Comparison of ENCODE assay signal across 11 cellular contexts in the genomic region with DNA sequence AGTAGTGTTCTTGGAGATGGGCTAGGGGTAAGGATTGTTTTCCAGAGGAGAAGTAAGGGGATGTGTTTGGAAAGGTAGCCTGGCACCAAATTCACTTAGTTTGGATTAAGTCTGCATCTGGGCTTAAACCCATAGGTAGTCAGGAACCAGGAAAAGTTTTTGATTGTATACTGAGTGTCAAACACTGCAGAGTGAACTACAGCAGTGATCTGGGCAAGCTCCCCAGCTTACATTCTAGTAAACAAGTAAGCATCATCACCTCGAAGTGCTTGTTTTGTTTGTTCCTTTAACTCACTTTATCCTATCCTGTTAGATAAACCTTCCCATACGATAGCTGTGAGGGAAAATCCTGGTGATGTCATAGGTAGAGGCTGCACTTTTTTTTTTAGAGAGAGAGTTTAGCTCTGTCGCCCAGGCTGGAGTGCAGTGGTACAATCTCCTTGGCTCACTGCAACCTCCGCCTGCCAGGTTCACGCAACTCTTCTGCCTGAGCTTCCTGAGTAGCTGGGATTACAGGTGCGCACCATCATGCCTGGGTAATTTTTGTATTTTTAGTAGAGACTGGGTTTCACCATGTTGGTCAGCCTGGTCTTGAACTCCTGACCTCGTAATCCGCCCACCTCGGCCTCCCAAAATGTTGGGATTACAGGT. TPM values are rescaled to one million over a fixed set of nuclear protein-coding genes. Genes with fewer than 3 reads are reported as not detected.
A peak's percentile ranks its signal among the peaks of the same experiment; 100 is the strongest.
DNase-seq lines count a peak whose midpoint lies in the region; ATAC-seq and TF ChIP-seq lines count a peak whose summit lies in the region.
"Had no signal": no experiment of that assay in that cellular context is flagged by ENCODE, and none has a peak within 500 bp of the region (broad histone marks: within the 10 kb centered on the region; RNA-seq: fewer than 3 reads in every experiment).

No MANE protein-coding gene starts in this region.

- H3K4me3 Mint-ChIP-seq in brain (peak overlapping the region; percentile 88 to 98 (median 92)), nephron progenitor cell (peak overlapping the region; percentile 89)

- no peak for ATAC-seq in GM21529 (IDR thresholded peaks at IDR 0.05; ENCODE audit: unreplicated experiment)
- no peak for ATAC-seq in HG03025 (IDR thresholded peaks at IDR 0.05; ENCODE audit: low FRiP score, unreplicated experiment)
- ATAC-seq in upper lobe of left lung (ENCODE audit: low FRiP score in 2 of 2) = no peak

- H3K27ac ChIP-seq in upper lobe of left lung = no peak overlapping the region
- H3K27ac ChIP-seq: parathyroid adenoma had no signal

- TF ChIP-seq CTCF in LNCaP clone FGC (IDR thresholded peaks at IDR 0.05; ENCODE audit: control insufficient read depth, extremely low read depth, insufficient read depth) (no peak), brain (conservative IDR thresholded peaks at IDR 0.05) (no peak), nephron progenitor cell (IDR thresholded peaks at IDR 0.05) (no peak), upper lobe of left lung (IDR thresholded peaks at IDR 0.05) (no peak)

- H3K9ac ChIP-seq in ES-I3 (ENCODE audit: low read depth, low read length) = 0 out of 2 replicates have a peak overlapping the region, but pooled peaks have one; percentile 11
- H3K9ac ChIP-seq: parathyroid adenoma had no signal

- H3K27me3 Mint-ChIP-seq in brain (peaks cover 4% of the 10 kb centered on the region), nephron progenitor cell (ENCODE audit: low read depth, poor library complexity) (no peaks in the 10 kb centered on the region)

- no peak for TF ChIP-seq EP300 in upper lobe of left lung (IDR thresholded peaks at IDR 0.05)

- H3K4me3 ChIP-seq in LNCaP clone FGC (ENCODE audit: low read depth, low read length) = peak overlapping the region; percentile 98
- no peak overlapping the region for H3K4me3 ChIP-seq in upper lobe of left lung

- peak overlapping the region in 4 of 5 experiments; percentile 72 to 88 (median 78) for H3K27ac Mint-ChIP-seq in brain
- H3K27ac Mint-ChIP-seq in nephron progenitor cell = peak overlapping the region; percentile 57

- no peak for DNase-seq in LNCaP clone FGC (ENCODE audit: low read depth)
- DNase-seq in nephron progenitor cell = no peak
- no peak for DNase-seq in upper lobe of left lung
- DNase-seq in middle frontal gyrus (ENCODE audit: extremely low spot score, low spot score) = no peak
- DNase-seq: activated CD4-positive, alpha-beta T cell treated with anti-CD3 and anti-CD28 coated beads, Interleukin-2, amount 50 U/mL, for 1 hour; OCI-M1 had no signal

- H3K4me1 ChIP-seq in ES-I3 (ENCODE audit: insufficient read depth, low read length) = peaks cover 59% of the 10 kb centered on the region
- H3K4me1 ChIP-seq in upper lobe of left lung = peaks cover 36 to 54% (median 48%) of the 10 kb centered on the region in 4 donors

- H3K27me3 ChIP-seq in upper lobe of left lung = no peaks in the 10 kb centered on the region

- no peak for TF ChIP-seq POLR2A in upper lobe of left lung (IDR thresholded peaks at IDR 0.05)

- no peaks in the 10 kb centered on the region for H3K9me3 ChIP-seq in ES-I3 (ENCODE audit: control insufficient read depth, insufficient read depth, low read length)
- H3K9me3 ChIP-seq in upper lobe of left lung = no peaks in the 10 kb centered on the region

- H3K9me3 Mint-ChIP-seq in brain = no peaks in the 10 kb centered on the region
- no peaks in the 10 kb centered on the region for H3K9me3 Mint-ChIP-seq in nephron progenitor cell

- H3K36me3 ChIP-seq in ES-I3 (ENCODE audit: insufficient read depth, low read length) (peaks cover 61% of the 10 kb centered on the region), upper lobe of left lung (peaks cover 23 to 59% (median 42%) of the 10 kb centered on the region in 4 donors)

- H3K4me1 Mint-ChIP-seq in brain = peaks cover 65% of the 10 kb centered on the region
- H3K4me1 Mint-ChIP-seq in nephron progenitor cell = peaks cover 66% of the 10 kb centered on the region

- H3K36me3 Mint-ChIP-seq in brain (peaks cover 61% of the 10 kb centered on the region), nephron progenitor cell (ENCODE audit: low read depth) (peaks cover 52% of the 10 kb centered on the region)

- 82 to 83% methylated on average over 9 of the region's 9 CpGs for WGBS in upper lobe of left lung, 2 donors

RNA-seq across cellular contexts. Expression of a gene that starts 2.4 kb away (rescaled TPM):
- polyA plus RNA-seq in brain (ENCODE audit: insufficient read depth, low read depth, low replicate concordance) = 1,805 TPM
- 1,000 to 10,000 TPM in 3 of 6 donors, 100 to 1,000 TPM in 3; 960 to 2,499 (median 1,242) TPM for total RNA-seq in upper lobe of left lung

RNA-seq across cellular contexts. Expression of a gene that starts 6.7 kb away (rescaled TPM):
- 15.5 TPM for polyA plus RNA-seq in brain (ENCODE audit: insufficient read depth, low read depth, low replicate concordance)
- 10 to 100 TPM; 10.5 to 18.9 (median 11.0) TPM for total RNA-seq in upper lobe of left lung
